16 cellular contexts compared by ENCODE assay signal in genomic region chr17:4853195-4853762, GRCh38. TPM values are rescaled to one million over a fixed set of nuclear protein-coding genes. Genes with fewer than 3 reads are reported as not detected.
DNase-seq lines count a peak whose midpoint lies in the region; ATAC-seq and TF ChIP-seq lines count a peak whose summit lies in the region.
"Had no signal": no experiment of that assay in that cellular context is flagged by ENCODE, and none has a peak within 500 bp of the region (broad histone marks: within the 10 kb centered on the region; RNA-seq: fewer than 3 reads in every experiment).

No MANE protein-coding gene starts in this region.

- H3K4me1 ChIP-seq in thymus (ENCODE audit: control insufficient read depth, insufficient read depth, low read length), result no peaks in the 10 kb centered on the region

- TF ChIP-seq CTCF in glutamatergic neuron (IDR thresholded peaks at IDR 0.05; ENCODE audit: partially characterized antibody, unreplicated experiment), result no peak
- no peak for TF ChIP-seq CTCF in osteocyte (IDR thresholded peaks at IDR 0.05)

- peaks cover 28% of the 10 kb centered on the region for H3K4me1 Mint-ChIP-seq in activated T-cell treated with anti-CD3 and anti-CD28 coated beads, Interleukin-2, amount 50 U/mL, for 72 hours (ENCODE audit: low read depth)
- peaks cover 38% of the 10 kb centered on the region for H3K4me1 Mint-ChIP-seq in activated T-cell treated with anti-CD3 and anti-CD28 coated beads, Interleukin-2, amount 50 U/mL, for 4 hours (ENCODE audit: low read depth)
- H3K4me1 Mint-ChIP-seq in glutamatergic neuron (ENCODE audit: low read depth, unreplicated experiment) (peaks cover 38% of the 10 kb centered on the region), osteocyte (ENCODE audit: unreplicated experiment) (peaks cover 53% of the 10 kb centered on the region)

- H3K9me3 Mint-ChIP-seq in activated T-cell treated with anti-CD3 and anti-CD28 coated beads, Interleukin-2, amount 50 U/mL, for 72 hours, result no peaks in the 10 kb centered on the region
- H3K9me3 Mint-ChIP-seq in activated T-cell treated with anti-CD3 and anti-CD28 coated beads, Interleukin-2, amount 50 U/mL, for 4 hours, result peaks cover 5% of the 10 kb centered on the region
- H3K9me3 Mint-ChIP-seq in glutamatergic neuron (ENCODE audit: unreplicated experiment) (peaks cover 7% of the 10 kb centered on the region), osteocyte (ENCODE audit: unreplicated experiment) (no peaks in the 10 kb centered on the region)

- H3K36me3 Mint-ChIP-seq in activated T-cell treated with anti-CD3 and anti-CD28 coated beads, Interleukin-2, amount 50 U/mL, for 72 hours (ENCODE audit: insufficient read depth in 2 of 2), result peaks cover 3 to 9% of the 10 kb centered on the region in 2 donors
- H3K36me3 Mint-ChIP-seq in activated T-cell treated with anti-CD3 and anti-CD28 coated beads, Interleukin-2, amount 50 U/mL, for 4 hours (ENCODE audit: insufficient read depth), result peaks cover 9% of the 10 kb centered on the region
- H3K36me3 Mint-ChIP-seq in glutamatergic neuron (ENCODE audit: unreplicated experiment) (no peaks in the 10 kb centered on the region), osteocyte (ENCODE audit: unreplicated experiment) (peaks cover 17% of the 10 kb centered on the region)

- H3K9me3 ChIP-seq in thymus (ENCODE audit: control insufficient read depth), result no peaks in the 10 kb centered on the region

- no peaks in the 10 kb centered on the region for H3K36me3 ChIP-seq in thymus (ENCODE audit: control insufficient read depth, insufficient read depth)

- no peak overlapping the region for H3K4me3 Mint-ChIP-seq in activated T-cell treated with anti-CD3 and anti-CD28 coated beads, Interleukin-2, amount 50 U/mL, for 72 hours
- H3K4me3 Mint-ChIP-seq in activated T-cell treated with anti-CD3 and anti-CD28 coated beads, Interleukin-2, amount 50 U/mL, for 4 hours, result no peak overlapping the region
- no peak overlapping the region for H3K4me3 Mint-ChIP-seq in glutamatergic neuron (ENCODE audit: unreplicated experiment)
- no peak overlapping the region for H3K4me3 Mint-ChIP-seq in osteocyte (ENCODE audit: unreplicated experiment)
- H3K4me3 Mint-ChIP-seq: activated naive CD8-positive, alpha-beta T cell; T-helper 2 cell treated with Interferon-gamma antibody and Interleukin-4, amounts not matched to agents 5 μg/mL and 100 μg/mL, for 36 hours had no signal

- H3K27ac ChIP-seq in thymus (ENCODE audit: low read depth), result peak overlapping the region; percentile 39

- peak in 1 of 2 donors; percentile 42 for ATAC-seq in activated T-cell treated with anti-CD3 and anti-CD28 coated beads, Interleukin-2, amount 50 U/mL, for 72 hours (replicated peaks in 1 of 2)
- ATAC-seq in activated T-cell treated with anti-CD3 and anti-CD28 coated beads, Interleukin-2, amount 50 U/mL, for 4 hours, result no peak
- ATAC-seq in GM21529 (IDR thresholded peaks at IDR 0.05; ENCODE audit: unreplicated experiment), result no peak

- H3K27me3 ChIP-seq in thymus (ENCODE audit: control insufficient read depth, insufficient read depth), result no peaks in the 10 kb centered on the region

- H3K4me3 ChIP-seq in thymus (ENCODE audit: low read length), result no peak overlapping the region

- peak overlapping the region; percentile 80 for H3K27ac Mint-ChIP-seq in activated T-cell treated with anti-CD3 and anti-CD28 coated beads, Interleukin-2, amount 50 U/mL, for 72 hours
- peak overlapping the region; percentile 92 for H3K27ac Mint-ChIP-seq in glutamatergic neuron (ENCODE audit: unreplicated experiment)
- H3K27ac Mint-ChIP-seq in osteocyte (ENCODE audit: unreplicated experiment), result no peak overlapping the region
- H3K27ac Mint-ChIP-seq: activated naive CD8-positive, alpha-beta T cell had no signal

- DNase-seq in activated T-cell treated with anti-CD3 and anti-CD28 coated beads, Interleukin-2, amount 50 U/mL, for 72 hours, result no peak
- DNase-seq in activated T-cell treated with anti-CD3 and anti-CD28 coated beads, Interleukin-2, amount 50 U/mL, for 4 hours, result no peak
- peak; percentile 71 for DNase-seq in amniotic epithelial cell (ENCODE audit: low read depth)
- no peak for DNase-seq in glutamatergic neuron
- DNase-seq in NCI-H69 (lab: John Stamatoyannopoulos, UW), result no peak
- DNase-seq in osteocyte (ENCODE audit: extremely low spot score, unreplicated experiment), result no peak
- DNase-seq: cortex of kidney; DMS153; NCI-H1092; NCI-H748 treated with DMSO at 0.1 percent for 48 hours; stimulated activated CD8-positive, alpha-beta memory T cell treated with anti-CD3 and anti-CD28 coated beads, Interleukin-4, amount 100 ng/mL, for 48 hours had no signal

- H3K27me3 Mint-ChIP-seq in activated T-cell treated with anti-CD3 and anti-CD28 coated beads, Interleukin-2, amount 50 U/mL, for 72 hours (ENCODE audit: low read depth), result no peaks in the 10 kb centered on the region
- H3K27me3 Mint-ChIP-seq in activated T-cell treated with anti-CD3 and anti-CD28 coated beads, Interleukin-2, amount 50 U/mL, for 4 hours (ENCODE audit: low read depth), result no peaks in the 10 kb centered on the region
- H3K27me3 Mint-ChIP-seq in glutamatergic neuron (ENCODE audit: unreplicated experiment), result peaks cover 15% of the 10 kb centered on the region
- no peaks in the 10 kb centered on the region for H3K27me3 Mint-ChIP-seq in osteocyte (ENCODE audit: unreplicated experiment)
- H3K27me3 Mint-ChIP-seq: activated naive CD8-positive, alpha-beta T cell; progenitor cell of endocrine pancreas had no signal

- WGBS in thymus, result 67% methylated on average over 4 of the region's 4 CpGs

RNA-seq across cellular contexts. Expression of gene MINK1, which starts 20.1 kb away (rescaled TPM):
- total RNA-seq in activated T-cell treated with anti-CD3 and anti-CD28 coated beads, Interleukin-2, amount 50 U/mL, for 72 hours, result 10 to 100 TPM; 74.4 to 82.7 TPM
- 10 to 100 TPM; 43.3 to 51.5 (median 45.1) TPM for total RNA-seq in activated T-cell treated with anti-CD3 and anti-CD28 coated beads, Interleukin-2, amount 50 U/mL, for 4 hours
- total RNA-seq in glutamatergic neuron (ENCODE audit: unreplicated experiment), result 130 TPM
- 83.8 TPM for polyA plus RNA-seq in thymus
- 93.2 and 93.3 TPM in 2 replicates for total RNA-seq in osteocyte

RNA-seq across cellular contexts. Expression of gene C17orf107, which starts 46.1 kb away (rescaled TPM):
- total RNA-seq in activated T-cell treated with anti-CD3 and anti-CD28 coated beads, Interleukin-2, amount 50 U/mL, for 72 hours, result 1 to 10 TPM; 3.4 to 4.7 TPM
- total RNA-seq in activated T-cell treated with anti-CD3 and anti-CD28 coated beads, Interleukin-2, amount 50 U/mL, for 4 hours, result 1 to 10 TPM; 1.5 to 3.6 (median 2.7) TPM
- total RNA-seq in glutamatergic neuron (ENCODE audit: unreplicated experiment) (11.1 TPM), osteocyte (0.78 and 1.3 TPM in 2 replicates)
- polyA plus RNA-seq in thymus, result 1.2 TPM

RNA-seq across cellular contexts. Expression of gene PLD2, which starts 46.3 kb away (rescaled TPM):
- 10 to 100 TPM; 27.5 to 50.9 TPM for total RNA-seq in activated T-cell treated with anti-CD3 and anti-CD28 coated beads, Interleukin-2, amount 50 U/mL, for 72 hours
- total RNA-seq in activated T-cell treated with anti-CD3 and anti-CD28 coated beads, Interleukin-2, amount 50 U/mL, for 4 hours, result 10 to 100 TPM in 1 of 3 donors, 1 to 10 TPM in 2; 6.5 to 12.6 (median 8.9) TPM
- 61.4 TPM for total RNA-seq in glutamatergic neuron (ENCODE audit: unreplicated experiment)
- 30.7 TPM for polyA plus RNA-seq in thymus
- total RNA-seq in osteocyte, result 49.3 and 52.2 TPM in 2 replicates

RNA-seq across cellular contexts. Expression of gene CHRNE, which starts 49.6 kb away (rescaled TPM):
- under 1 TPM; 0.60 to 0.89 TPM for total RNA-seq in activated T-cell treated with anti-CD3 and anti-CD28 coated beads, Interleukin-2, amount 50 U/mL, for 72 hours
- under 1 TPM; 0.18 to 0.71 (median 0.35) TPM for total RNA-seq in activated T-cell treated with anti-CD3 and anti-CD28 coated beads, Interleukin-2, amount 50 U/mL, for 4 hours
- 0.69 TPM for total RNA-seq in glutamatergic neuron (ENCODE audit: unreplicated experiment)
- 1.9 TPM for polyA plus RNA-seq in thymus
- 0.27 TPM in 1 of 2 replicates, not detected in the other for total RNA-seq in osteocyte
